In the genomic region with DNA sequence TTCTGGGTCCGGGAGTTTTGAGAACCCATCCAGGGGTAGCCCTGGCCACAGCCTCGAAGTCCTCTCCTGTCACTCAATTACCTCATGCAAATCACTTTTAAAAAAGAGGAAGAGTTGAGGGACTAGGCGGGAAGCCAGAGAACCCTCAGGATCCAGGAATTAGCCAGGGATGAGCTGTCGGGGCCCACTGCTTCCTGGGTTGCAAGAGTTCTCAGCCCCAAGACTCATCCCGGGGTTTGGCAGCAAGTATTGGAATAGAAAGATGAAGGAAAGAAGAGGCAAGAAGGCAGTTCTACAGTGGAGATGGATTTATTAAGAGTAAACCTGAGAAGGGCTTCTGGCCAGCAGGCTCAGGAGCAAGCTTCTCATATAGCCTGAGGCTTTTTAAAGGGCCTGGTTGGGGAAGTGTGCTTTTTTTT, we compare ENCODE assay signal across 1 cellular context.
TF ChIP-seq lines count a peak whose summit lies in the region.

No MANE protein-coding gene starts in this region.

TF ChIP-seq in GM23338, 12 proteins besides CTCF, POLR2A, EP300 and RAD21 (continued from another document):
- no peak for TF ChIP-seq EZH2phosphoT487 (IDR thresholded peaks at IDR 0.05; ENCODE audit: unreplicated experiment)
- TF ChIP-seq STAT1 (IDR thresholded peaks at IDR 0.05; ENCODE audit: unreplicated experiment), result no peak
- TF ChIP-seq, protein P1, sequence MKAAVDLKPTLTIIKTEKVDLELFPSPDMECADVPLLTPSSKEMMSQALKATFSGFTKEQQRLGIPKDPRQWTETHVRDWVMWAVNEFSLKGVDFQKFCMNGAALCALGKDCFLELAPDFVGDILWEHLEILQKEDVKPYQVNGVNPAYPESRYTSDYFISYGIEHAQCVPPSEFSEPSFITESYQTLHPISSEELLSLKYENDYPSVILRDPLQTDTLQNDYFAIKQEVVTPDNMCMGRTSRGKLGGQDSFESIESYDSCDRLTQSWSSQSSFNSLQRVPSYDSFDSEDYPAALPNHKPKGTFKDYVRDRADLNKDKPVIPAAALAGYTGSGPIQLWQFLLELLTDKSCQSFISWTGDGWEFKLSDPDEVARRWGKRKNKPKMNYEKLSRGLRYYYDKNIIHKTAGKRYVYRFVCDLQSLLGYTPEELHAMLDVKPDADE (IDR thresholded peaks at IDR 0.05), result no peak
- no peak for TF ChIP-seq POLR2AphosphoS5 (IDR thresholded peaks at IDR 0.05; ENCODE audit: low read depth)
- TF ChIP-seq, protein P2, sequence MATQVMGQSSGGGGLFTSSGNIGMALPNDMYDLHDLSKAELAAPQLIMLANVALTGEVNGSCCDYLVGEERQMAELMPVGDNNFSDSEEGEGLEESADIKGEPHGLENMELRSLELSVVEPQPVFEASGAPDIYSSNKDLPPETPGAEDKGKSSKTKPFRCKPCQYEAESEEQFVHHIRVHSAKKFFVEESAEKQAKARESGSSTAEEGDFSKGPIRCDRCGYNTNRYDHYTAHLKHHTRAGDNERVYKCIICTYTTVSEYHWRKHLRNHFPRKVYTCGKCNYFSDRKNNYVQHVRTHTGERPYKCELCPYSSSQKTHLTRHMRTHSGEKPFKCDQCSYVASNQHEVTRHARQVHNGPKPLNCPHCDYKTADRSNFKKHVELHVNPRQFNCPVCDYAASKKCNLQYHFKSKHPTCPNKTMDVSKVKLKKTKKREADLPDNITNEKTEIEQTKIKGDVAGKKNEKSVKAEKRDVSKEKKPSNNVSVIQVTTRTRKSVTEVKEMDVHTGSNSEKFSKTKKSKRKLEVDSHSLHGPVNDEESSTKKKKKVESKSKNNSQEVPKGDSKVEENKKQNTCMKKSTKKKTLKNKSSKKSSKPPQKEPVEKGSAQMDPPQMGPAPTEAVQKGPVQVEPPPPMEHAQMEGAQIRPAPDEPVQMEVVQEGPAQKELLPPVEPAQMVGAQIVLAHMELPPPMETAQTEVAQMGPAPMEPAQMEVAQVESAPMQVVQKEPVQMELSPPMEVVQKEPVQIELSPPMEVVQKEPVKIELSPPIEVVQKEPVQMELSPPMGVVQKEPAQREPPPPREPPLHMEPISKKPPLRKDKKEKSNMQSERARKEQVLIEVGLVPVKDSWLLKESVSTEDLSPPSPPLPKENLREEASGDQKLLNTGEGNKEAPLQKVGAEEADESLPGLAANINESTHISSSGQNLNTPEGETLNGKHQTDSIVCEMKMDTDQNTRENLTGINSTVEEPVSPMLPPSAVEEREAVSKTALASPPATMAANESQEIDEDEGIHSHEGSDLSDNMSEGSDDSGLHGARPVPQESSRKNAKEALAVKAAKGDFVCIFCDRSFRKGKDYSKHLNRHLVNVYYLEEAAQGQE (IDR thresholded peaks at IDR 0.05; ENCODE audit: unreplicated experiment), result no peak
- TF ChIP-seq CREB1 (CRISPR knock-in tag; IDR thresholded peaks at IDR 0.05; ENCODE audit: low read depth), result no peak
- TF ChIP-seq JUNB (IDR thresholded peaks at IDR 0.05; ENCODE audit: unreplicated experiment), result no peak
- no peak for TF ChIP-seq ZNF331 (CRISPR knock-in tag; IDR thresholded peaks at IDR 0.05; ENCODE audit: low read depth)
TF ChIP-seq in GM23338: peak in this region for 0.
